1 cellular context compared by ENCODE assay signal in the genomic region with DNA sequence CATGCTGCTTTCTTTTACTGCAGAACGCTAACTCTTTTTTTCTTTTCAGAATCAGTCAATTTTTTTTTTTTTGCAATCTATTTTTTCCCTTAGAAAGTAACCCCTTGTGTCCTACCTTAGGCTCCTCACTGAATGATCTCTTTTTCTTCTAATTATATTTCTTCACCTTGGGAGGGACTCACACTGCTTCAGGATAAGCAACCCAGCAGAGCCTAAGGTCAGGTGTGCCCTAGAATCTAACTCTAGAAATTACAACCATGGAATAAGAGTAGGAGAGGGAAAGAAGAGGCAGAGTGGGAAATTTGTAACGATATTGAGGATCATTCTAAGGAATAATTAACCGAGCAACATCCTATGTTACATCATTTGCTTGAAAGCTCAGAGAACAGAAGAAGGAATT.
TF ChIP-seq lines count a peak whose summit lies in the region.

No MANE protein-coding gene starts in this region.

TF ChIP-seq in WTC11, 78 proteins besides CTCF, POLR2A, EP300 and RAD21:
- TF ChIP-seq ZNF281 (CRISPR knock-in tag; IDR thresholded peaks at IDR 0.05) (no peak), IRF2 (CRISPR knock-in tag; IDR thresholded peaks at IDR 0.05; ENCODE audit: borderline replicate concordance, low read depth) (no peak), SMAD4 (CRISPR knock-in tag; IDR thresholded peaks at IDR 0.05) (no peak), ZNF219 (CRISPR knock-in tag; IDR thresholded peaks at IDR 0.05; ENCODE audit: borderline replicate concordance) (no peak), GRHL2 (CRISPR knock-in tag; IDR thresholded peaks at IDR 0.05; ENCODE audit: insufficient replicate concordance, severe bottlenecking) (no peak), JAZF1 (CRISPR knock-in tag; IDR thresholded peaks at IDR 0.05) (no peak)
